In the genomic region with DNA sequence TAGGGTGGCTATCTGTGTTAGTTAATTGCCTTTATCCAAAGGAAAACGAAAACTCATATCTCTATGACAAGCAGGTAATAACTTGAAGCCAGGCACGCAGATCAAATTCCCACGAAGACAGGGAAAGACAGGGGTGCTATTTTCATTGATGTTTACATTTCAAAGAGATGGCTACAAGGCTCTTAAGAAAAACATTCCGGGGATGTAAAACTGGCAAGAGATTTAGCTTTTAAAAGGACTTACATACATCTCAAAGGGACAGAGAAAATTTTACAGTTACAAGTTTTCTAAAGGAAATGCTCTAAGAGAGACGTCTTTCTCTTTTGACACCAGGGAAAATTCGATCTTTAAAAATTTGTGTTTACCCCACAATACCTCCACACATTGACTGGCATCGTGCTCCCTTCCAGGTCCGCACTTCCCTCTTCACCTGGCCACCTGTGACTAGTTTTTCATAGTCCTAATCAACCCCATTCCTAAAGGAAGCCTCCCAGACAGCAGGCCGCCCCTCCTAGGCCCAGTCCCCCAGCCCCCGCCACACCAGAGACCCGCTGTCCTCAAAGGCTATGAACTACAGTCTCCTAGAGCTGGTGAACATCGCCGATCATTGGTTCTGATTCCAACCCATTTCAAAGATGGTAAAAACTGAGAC, we compare ENCODE assay signal across 1 cellular context.
TF ChIP-seq lines count a peak whose summit lies in the region.

No MANE protein-coding gene starts in this region.

TF ChIP-seq in endothelial cell of umbilical vein, 7 proteins besides CTCF, POLR2A, EP300 and RAD21 (continued from another document):
- TF ChIP-seq POLR2AphosphoS5 (IDR thresholded peaks at IDR 0.05; ENCODE audit: insufficient read depth, low read depth, low read length) (no peak), FOS (IDR thresholded peaks at IDR 0.05; ENCODE audit: borderline replicate concordance, insufficient read depth, low read length) (no peak), GATA2 (IDR thresholded peaks at IDR 0.05; ENCODE audit: insufficient read depth, insufficient read length, low read depth, low read length) (no peak), EZH2 (IDR thresholded peaks at IDR 0.05; ENCODE audit: borderline replicate concordance, low read depth, low read length, severe bottlenecking) (no peak)
- TF ChIP-seq, protein P1, sequence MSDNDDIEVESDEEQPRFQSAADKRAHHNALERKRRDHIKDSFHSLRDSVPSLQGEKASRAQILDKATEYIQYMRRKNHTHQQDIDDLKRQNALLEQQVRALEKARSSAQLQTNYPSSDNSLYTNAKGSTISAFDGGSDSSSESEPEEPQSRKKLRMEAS (IDR thresholded peaks at IDR 0.05; ENCODE audit: insufficient read depth, insufficient read length) = no peak
